19 cellular contexts compared by ENCODE assay signal in the genomic region with DNA sequence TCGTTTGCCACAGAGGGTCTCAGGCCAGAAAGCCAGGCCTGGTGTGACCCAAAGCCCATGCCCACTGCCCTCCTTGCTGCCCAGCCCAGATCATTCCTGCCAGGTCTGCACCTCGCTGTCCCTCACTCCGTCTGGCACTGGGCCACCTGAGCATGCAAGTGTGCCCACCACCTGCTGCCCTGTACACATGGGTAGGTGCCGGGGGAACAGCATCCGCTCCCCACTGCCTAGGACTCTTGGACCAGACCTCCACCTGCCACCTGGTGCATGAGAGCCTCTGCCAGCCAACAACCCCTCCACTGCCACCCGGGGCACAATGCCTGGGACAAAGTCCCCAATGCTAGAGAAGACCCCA. TPM values are rescaled to one million over a fixed set of nuclear protein-coding genes. Genes with fewer than 3 reads are reported as not detected.
DNase-seq lines count a peak whose midpoint lies in the region; FAIRE-seq and TF ChIP-seq lines count a peak whose summit lies in the region.
"Had no signal": no experiment of that assay in that cellular context is flagged by ENCODE, and none has a peak within 500 bp of the region (broad histone marks: within the 10 kb centered on the region; RNA-seq: fewer than 3 reads in every experiment).

No MANE protein-coding gene starts in this region.

- TF ChIP-seq CTCF in dorsolateral prefrontal cortex (IDR thresholded peaks at IDR 0.05 in 54 of 56, conservative IDR thresholded peaks at IDR 0.05 in 2 of 56; ENCODE audit: low read depth in 1 of 56, partially characterized antibody in 56 of 56) (no peak), thyroid gland (IDR thresholded peaks at IDR 0.05) (no peak)

- intact Hi-C loops in dorsolateral prefrontal cortex (cut with DNase I) = no loop called here
- intact Hi-C loops in thyroid gland (cut with DNase I) = no loop called here

- no peaks in the 10 kb centered on the region for H3K27me3 ChIP-seq in dorsolateral prefrontal cortex
- no peaks in the 10 kb centered on the region for H3K27me3 ChIP-seq in small intestine (ENCODE audit: control insufficient read depth in 2 of 2, insufficient read depth in 2 of 2, low read length in 2 of 2)
- no peaks in the 10 kb centered on the region for H3K27me3 ChIP-seq in thyroid gland
- H3K27me3 ChIP-seq: uterus had no signal

- H3K27ac ChIP-seq in dorsolateral prefrontal cortex (peak overlapping the region; percentile 87 to 100 (median 99)), small intestine (ENCODE audit: low read depth in 1 of 2, low read length in 1 of 2) (peak overlapping the region; percentile 93 to 99), thyroid gland (no peak overlapping the region)
- H3K27ac ChIP-seq: uterus, VCaP had no signal

- peaks cover 0 to 6% of the 10 kb centered on the region in 2 donors for H3K4me1 ChIP-seq in small intestine (ENCODE audit: control insufficient read depth in 2 of 2, insufficient read depth in 1 of 2, low read depth in 1 of 2, low read length in 1 of 2)
- peaks cover 14 to 36% of the 10 kb centered on the region in 2 donors for H3K4me1 ChIP-seq in thyroid gland
- H3K4me1 ChIP-seq: uterus had no signal

- H3K4me3 ChIP-seq in dorsolateral prefrontal cortex (peak overlapping the region in 35 of 59 donors; percentile 1 to 54 (median 22)), small intestine (ENCODE audit: low read depth in 1 of 2, low read length in 2 of 2) (peak overlapping the region in 1 of 2 donors; percentile 64), thyroid gland (replicated peaks in 1 of 3) (no peak overlapping the region)
- H3K4me3 ChIP-seq: esophagus squamous epithelium, left lung, uterus had no signal

- FAIRE-seq in small intestine (lab: Jason Lieb, UNC) = no peak

- 6 to 59% (median 49%) methylated on average over 6 of the region's 6 CpGs for WGBS in small intestine, 3 donors
- 72 to 83% methylated on average over 6 of the region's 6 CpGs for WGBS in thyroid gland, 2 donors

- DNase-seq in G401 (ENCODE audit: low spot score) (peak; percentile 70), NCI-H69 (lab: John Stamatoyannopoulos, UW) (peak; percentile 32), dorsolateral prefrontal cortex (peak in 1 of 10 donors; percentile 61), small intestine (no peak), retina (no peak), thyroid gland (no peak), DMS153 treated with DMSO at 0.1 percent for 48 hours (lab: John Stamatoyannopoulos, UW; ENCODE audit: unreplicated experiment) (no peak)
- DNase-seq: activated CD4-positive, alpha-beta memory T cell treated with anti-CD3 and anti-CD28 coated beads for 36 hours; activated T-cell treated with anti-CD3 and anti-CD28 coated beads, Interleukin-2, amount 50 U/mL, for 24 hours; effector CD4-positive, alpha-beta T cell; esophagus squamous epithelium; HFFc6; left lung; NCI-H1436 treated with DMSO at 0.1 percent for 48 hours; NCI-H2227 treated with DMSO at 0.1 percent for 48 hours; uterus had no signal

- H3K36me3 ChIP-seq in small intestine (ENCODE audit: control insufficient read depth in 2 of 2, insufficient read depth in 2 of 2, low read length in 2 of 2) = no peaks in the 10 kb centered on the region
- no peaks in the 10 kb centered on the region for H3K36me3 ChIP-seq in thyroid gland
- H3K36me3 ChIP-seq: esophagus squamous epithelium, left lung, uterus had no signal

- in situ Hi-C loops in G401 (cut with HindIII; ENCODE audit: low sequenced_read_pairs) = no loop called here

- no peak for TF ChIP-seq POLR2A in thyroid gland (IDR thresholded peaks at IDR 0.05)

- H3K9me3 ChIP-seq in small intestine (ENCODE audit: control insufficient read depth, low read depth) (no peaks in the 10 kb centered on the region), thyroid gland (no peaks in the 10 kb centered on the region)
- H3K9me3 ChIP-seq: esophagus squamous epithelium, left lung, uterus had no signal

RNA-seq across cellular contexts. Expression of a gene that starts 12.5 kb away (rescaled TPM):
- 13.8 and 18.6 TPM in 2 replicates for total RNA-seq in G401 (2014; rRNA removed; shearing (Covaris generic))
- 100 to 1,000 TPM in 30 of 120 experiments, 10 to 100 TPM in 90; 57.7 to 147 (median 92.3) TPM for total RNA-seq in dorsolateral prefrontal cortex
- 10 to 100 TPM; 11.1 to 21.6 (median 12.7) TPM for polyA plus RNA-seq in small intestine
- 1 to 10 TPM in 2 of 4 donors, under 1 TPM in 2; 0.45 to 1.6 (median 0.90) TPM for total RNA-seq in thyroid gland
- total RNA-seq: HFFc6, LHCN-M2, osteoblast had no signal

RNA-seq across cellular contexts. Expression of a gene that starts 32.8 kb away (rescaled TPM):
- total RNA-seq in G401 (2014; rRNA removed; shearing (Covaris generic)) = 23.5 and 32.1 TPM in 2 replicates
- 10 to 100 TPM; 21.3 to 40.7 (median 28.0) TPM for total RNA-seq in dorsolateral prefrontal cortex
- 10 to 100 TPM; 12.2 to 22.1 (median 15.4) TPM for polyA plus RNA-seq in small intestine
- total RNA-seq in thyroid gland = 10 to 100 TPM; 21.4 to 30.5 (median 26.7) TPM

RNA-seq across cellular contexts. Expression of a gene that starts 51.1 kb away (rescaled TPM):
- 359 and 398 TPM in 2 replicates for total RNA-seq in G401 (2014; rRNA removed; shearing (Covaris generic))
- 100 to 1,000 TPM; 110 to 287 (median 161) TPM for total RNA-seq in dorsolateral prefrontal cortex
- 100 to 1,000 TPM; 471 to 709 (median 539) TPM for polyA plus RNA-seq in small intestine
- total RNA-seq in thyroid gland = 100 to 1,000 TPM; 173 to 273 (median 210) TPM

Comparison
In these comparisons a context has a peak if more than half of its experiments do, and no peak if none do; other contexts are left out.
1. DNase-seq: peak in G401 (single experiment) and NCI-H69 (single experiment); none in small intestine (single experiment), retina (single experiment), thyroid gland (0 of 2) and DMS153 treated with DMSO at 0.1 percent for 48 hours (single experiment).
2. H3K27ac ChIP-seq: peak in dorsolateral prefrontal cortex (59 of 59) and small intestine (2 of 2); none in thyroid gland (0 of 3).
3. H3K4me3 ChIP-seq: peak in dorsolateral prefrontal cortex (35 of 59); none in thyroid gland (0 of 3).